ENCODE assay signal across 10 cellular contexts in genomic region chr4:122921300-122921699, GRCh38. TPM values are rescaled to one million over a fixed set of nuclear protein-coding genes. Genes with fewer than 3 reads are reported as not detected.
A peak's percentile ranks its signal among the peaks of the same experiment; 100 is the strongest.
DNase-seq lines count a peak whose midpoint lies in the region; ATAC-seq and TF ChIP-seq lines count a peak whose summit lies in the region.
"Had no signal": no experiment of that assay in that cellular context is flagged by ENCODE, and none has a peak within 500 bp of the region (broad histone marks: within the 10 kb centered on the region; RNA-seq: fewer than 3 reads in every experiment).

No MANE protein-coding gene starts in this region.

- H3K4me1 ChIP-seq in BLaER1, result peaks cover 18% of the 10 kb centered on the region

- TF ChIP-seq CTCF in LNCaP clone FGC (IDR thresholded peaks at IDR 0.05; ENCODE audit: control insufficient read depth, extremely low read depth, insufficient read depth), result no peak
- TF ChIP-seq CTCF in dorsolateral prefrontal cortex (IDR thresholded peaks at IDR 0.05 in 54 of 56, conservative IDR thresholded peaks at IDR 0.05 in 2 of 56; ENCODE audit: low read depth in 1 of 56, partially characterized antibody in 56 of 56), result no peak
- TF ChIP-seq CTCF in neural crest cell (conservative IDR thresholded peaks at IDR 0.05), result no peak

- no peaks in the 10 kb centered on the region for H3K9me3 ChIP-seq in BLaER1

- H3K27ac ChIP-seq in BLaER1, result no peak overlapping the region
- H3K27ac ChIP-seq in dorsolateral prefrontal cortex, result peak overlapping the region in 9 of 59 donors; percentile 71 to 93 (median 87)

- ATAC-seq in GM18909 (IDR thresholded peaks at IDR 0.05; ENCODE audit: poor library complexity, unreplicated experiment) (no peak), GM18520 (IDR thresholded peaks at IDR 0.05; ENCODE audit: unreplicated experiment) (no peak)

- H3K4me2 ChIP-seq in BLaER1, result peak overlapping the region; percentile 76

- no peak for DNase-seq in LNCaP clone FGC (ENCODE audit: low read depth)
- no peak for DNase-seq in dorsolateral prefrontal cortex
- no peak for DNase-seq in neural crest cell (ENCODE audit: low read depth, low spot score)
- DNase-seq in NCI-H2081 treated with DMSO at 0.1 percent for 48 hours (lab: John Stamatoyannopoulos, UW), result no peak
- DNase-seq in SIG-M5 treated with dmso at 0.1 percent for 504 hours (lab: John Stamatoyannopoulos, UW; ENCODE audit: unreplicated experiment), result no peak
- DNase-seq: NCI-H1048, small intestine had no signal

- intact Hi-C loops in dorsolateral prefrontal cortex (cut with DNase I), result loop anchor here in 1 of 2 donors (5.0 to 10.0 kb wide), 2 partner anchors 189 to 316 kb away; partner anchors contain the start of gene BBS12

- H3K9ac ChIP-seq in BLaER1, result no peak overlapping the region; the same call in 1 of the 2 replicates

- peak overlapping the region; percentile 85 for H3K4me3 Mint-ChIP-seq in neural crest cell

- no peaks in the 10 kb centered on the region for H3K27me3 ChIP-seq in BLaER1
- H3K27me3 ChIP-seq in dorsolateral prefrontal cortex, result no peaks in the 10 kb centered on the region

- no peak overlapping the region for H3K27ac Mint-ChIP-seq in neural crest cell (ENCODE audit: unreplicated experiment)

- H4K20me1 ChIP-seq in BLaER1, result 0 out of 2 replicates have a peak, but pooled peaks cover 5% of the 10 kb centered on the region

- H3K4me3 ChIP-seq in BLaER1, result peak overlapping the region; percentile 92
- H3K4me3 ChIP-seq in LNCaP clone FGC (ENCODE audit: low read depth, low read length), result peak overlapping the region; percentile 95
- peak overlapping the region in 58 of 59 donors; percentile 70 to 99 (median 89) for H3K4me3 ChIP-seq in dorsolateral prefrontal cortex

- H3K36me3 Mint-ChIP-seq in neural crest cell (ENCODE audit: low read depth), result no peaks in the 10 kb centered on the region

- no peaks in the 10 kb centered on the region for H3K36me3 ChIP-seq in BLaER1

- H3K4me1 Mint-ChIP-seq in neural crest cell, result peaks cover 21% of the 10 kb centered on the region

- no peaks in the 10 kb centered on the region for H3K27me3 Mint-ChIP-seq in neural crest cell (ENCODE audit: low read depth)

- H3K9me3 Mint-ChIP-seq in neural crest cell, result no peaks in the 10 kb centered on the region

RNA-seq across cellular contexts. Expression of gene NUDT6, which starts 1.1 kb away (rescaled TPM):
- 10 to 100 TPM in 79 of 120 experiments, 1 to 10 TPM in 41; 7.0 to 21.1 (median 10.9) TPM for total RNA-seq in dorsolateral prefrontal cortex
- 10.2 and 11.0 TPM in 2 replicates for total RNA-seq in neural crest cell
